1 cellular context compared by ENCODE assay signal in genomic region chr4:171966356-171966755, GRCh38.
TF ChIP-seq lines count a peak whose summit lies in the region.

No MANE protein-coding gene starts in this region.

TF ChIP-seq in GM23338, 12 proteins besides CTCF, POLR2A, EP300 and RAD21 (continued from another document):
- TF ChIP-seq, protein P1, sequence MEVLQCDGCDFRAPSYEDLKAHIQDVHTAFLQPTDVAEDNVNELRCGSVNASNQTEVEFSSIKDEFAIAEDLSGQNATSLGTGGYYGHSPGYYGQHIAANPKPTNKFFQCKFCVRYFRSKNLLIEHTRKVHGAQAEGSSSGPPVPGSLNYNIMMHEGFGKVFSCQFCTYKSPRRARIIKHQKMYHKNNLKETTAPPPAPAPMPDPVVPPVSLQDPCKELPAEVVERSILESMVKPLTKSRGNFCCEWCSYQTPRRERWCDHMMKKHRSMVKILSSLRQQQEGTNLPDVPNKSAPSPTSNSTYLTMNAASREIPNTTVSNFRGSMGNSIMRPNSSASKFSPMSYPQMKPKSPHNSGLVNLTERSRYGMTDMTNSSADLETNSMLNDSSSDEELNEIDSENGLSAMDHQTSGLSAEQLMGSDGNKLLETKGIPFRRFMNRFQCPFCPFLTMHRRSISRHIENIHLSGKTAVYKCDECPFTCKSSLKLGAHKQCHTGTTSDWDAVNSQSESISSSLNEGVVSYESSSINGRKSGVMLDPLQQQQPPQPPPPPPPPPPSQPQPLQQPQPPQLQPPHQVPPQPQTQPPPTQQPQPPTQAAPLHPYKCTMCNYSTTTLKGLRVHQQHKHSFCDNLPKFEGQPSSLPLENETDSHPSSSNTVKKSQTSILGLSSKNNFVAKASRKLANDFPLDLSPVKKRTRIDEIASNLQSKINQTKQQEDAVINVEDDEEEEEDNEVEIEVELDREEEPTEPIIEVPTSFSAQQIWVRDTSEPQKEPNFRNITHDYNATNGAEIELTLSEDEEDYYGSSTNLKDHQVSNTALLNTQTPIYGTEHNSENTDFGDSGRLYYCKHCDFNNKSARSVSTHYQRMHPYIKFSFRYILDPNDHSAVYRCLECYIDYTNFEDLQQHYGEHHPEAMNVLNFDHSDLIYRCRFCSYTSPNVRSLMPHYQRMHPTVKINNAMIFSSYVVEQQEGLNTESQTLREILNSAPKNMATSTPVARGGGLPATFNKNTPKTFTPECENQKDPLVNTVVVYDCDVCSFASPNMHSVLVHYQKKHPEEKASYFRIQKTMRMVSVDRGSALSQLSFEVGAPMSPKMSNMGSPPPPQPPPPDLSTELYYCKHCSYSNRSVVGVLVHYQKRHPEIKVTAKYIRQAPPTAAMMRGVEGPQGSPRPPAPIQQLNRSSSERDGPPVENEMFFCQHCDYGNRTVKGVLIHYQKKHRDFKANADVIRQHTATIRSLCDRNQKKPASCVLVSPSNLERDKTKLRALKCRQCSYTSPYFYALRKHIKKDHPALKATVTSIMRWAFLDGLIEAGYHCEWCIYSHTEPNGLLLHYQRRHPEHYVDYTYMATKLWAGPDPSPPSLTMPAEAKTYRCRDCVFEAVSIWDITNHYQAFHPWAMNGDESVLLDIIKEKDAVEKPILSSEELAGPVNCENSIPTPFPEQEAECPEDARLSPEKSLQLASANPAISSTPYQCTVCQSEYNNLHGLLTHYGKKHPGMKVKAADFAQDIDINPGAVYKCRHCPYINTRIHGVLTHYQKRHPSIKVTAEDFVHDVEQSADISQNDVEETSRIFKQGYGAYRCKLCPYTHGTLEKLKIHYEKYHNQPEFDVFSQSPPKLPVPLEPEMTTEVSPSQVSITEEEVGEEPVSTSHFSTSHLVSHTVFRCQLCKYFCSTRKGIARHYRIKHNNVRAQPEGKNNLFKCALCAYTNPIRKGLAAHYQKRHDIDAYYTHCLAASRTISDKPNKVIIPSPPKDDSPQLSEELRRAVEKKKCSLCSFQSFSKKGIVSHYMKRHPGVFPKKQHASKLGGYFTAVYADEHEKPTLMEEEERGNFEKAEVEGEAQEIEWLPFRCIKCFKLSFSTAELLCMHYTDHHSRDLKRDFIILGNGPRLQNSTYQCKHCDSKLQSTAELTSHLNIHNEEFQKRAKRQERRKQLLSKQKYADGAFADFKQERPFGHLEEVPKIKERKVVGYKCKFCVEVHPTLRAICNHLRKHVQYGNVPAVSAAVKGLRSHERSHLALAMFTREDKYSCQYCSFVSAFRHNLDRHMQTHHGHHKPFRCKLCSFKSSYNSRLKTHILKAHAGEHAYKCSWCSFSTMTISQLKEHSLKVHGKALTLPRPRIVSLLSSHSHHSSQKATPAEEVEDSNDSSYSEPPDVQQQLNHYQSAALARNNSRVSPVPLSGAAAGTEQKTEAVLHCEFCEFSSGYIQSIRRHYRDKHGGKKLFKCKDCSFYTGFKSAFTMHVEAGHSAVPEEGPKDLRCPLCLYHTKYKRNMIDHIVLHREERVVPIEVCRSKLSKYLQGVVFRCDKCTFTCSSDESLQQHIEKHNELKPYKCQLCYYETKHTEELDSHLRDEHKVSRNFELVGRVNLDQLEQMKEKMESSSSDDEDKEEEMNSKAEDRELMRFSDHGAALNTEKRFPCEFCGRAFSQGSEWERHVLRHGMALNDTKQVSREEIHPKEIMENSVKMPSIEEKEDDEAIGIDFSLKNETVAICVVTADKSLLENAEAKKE (CRISPR knock-in tag; IDR thresholded peaks at IDR 0.05), result no peak
- TF ChIP-seq ETS1 (IDR thresholded peaks at IDR 0.05) (no peak), EZH2phosphoT487 (IDR thresholded peaks at IDR 0.05; ENCODE audit: unreplicated experiment) (no peak), STAT1 (IDR thresholded peaks at IDR 0.05; ENCODE audit: unreplicated experiment) (no peak)
